16 cellular contexts compared by ENCODE assay signal in genomic region chr7:26181474-26182227, GRCh38. TPM values are rescaled to one million over a fixed set of nuclear protein-coding genes. Genes with fewer than 3 reads are reported as not detected.
DNase-seq lines count a peak whose midpoint lies in the region; ATAC-seq, FAIRE-seq and TF ChIP-seq lines count a peak whose summit lies in the region.
"Had no signal": no experiment of that assay in that cellular context is flagged by ENCODE, and none has a peak within 500 bp of the region (broad histone marks: within the 10 kb centered on the region; RNA-seq: fewer than 3 reads in every experiment).

No MANE protein-coding gene starts in this region.

- ATAC-seq in body of pancreas (no peak), HG03432 (IDR thresholded peaks at IDR 0.05; ENCODE audit: unreplicated experiment) (no peak)

- no peaks in the 10 kb centered on the region for H3K27me3 ChIP-seq in body of pancreas
- H3K27me3 ChIP-seq in small intestine (ENCODE audit: control insufficient read depth in 2 of 2, insufficient read depth in 2 of 2, low read length in 2 of 2) = no peaks in the 10 kb centered on the region
- H3K27me3 ChIP-seq: neural progenitor cell, transverse colon had no signal

- DNase-seq in activated naive CD4-positive, alpha-beta T cell treated with anti-CD3 and anti-CD28 coated beads, Interleukin-2, amount 10 ng/mL, durations not matched to agents 7 days and 5 days = no peak
- no peak for DNase-seq in activated naive CD4-positive, alpha-beta T cell (lab: John Stamatoyannopoulos, UW)
- peak; percentile 20 for DNase-seq in OCI-M1 (lab: John Stamatoyannopoulos, UW)
- no peak for DNase-seq in body of pancreas
- DNase-seq in small intestine = peak; percentile 2
- no peak for DNase-seq in HT-29 (ENCODE audit: low spot score)
- no peak for DNase-seq in NOMO-1 treated with dmso at 0.1 percent for 144 hours (lab: John Stamatoyannopoulos, UW; ENCODE audit: unreplicated experiment)
- DNase-seq: activated CD4-positive, alpha-beta T cell treated with anti-CD3 and anti-CD28 coated beads, Interleukin-2, amount 10 ng/mL, durations not matched to agents 7 days and 5 days; activated gamma-delta T cell treated with Interleukin-2 at 50 U/mL for 16 hours; effector memory CD4-positive, alpha-beta T cell; GF-D8; NCI-H82; stimulated activated CD4-positive, alpha-beta T cell treated with anti-CD3 and anti-CD28 coated beads, Interleukin-2, amount 100 ng/mL, for 24 hours; transverse colon had no signal

- H3K9me3 ChIP-seq in body of pancreas = no peaks in the 10 kb centered on the region
- H3K9me3 ChIP-seq in small intestine (ENCODE audit: control insufficient read depth, low read depth) = no peaks in the 10 kb centered on the region
- H3K9me3 ChIP-seq: transverse colon had no signal

- intact Hi-C loops in body of pancreas (cut with DNase I) = no loop called here

- peaks cover 40% of the 10 kb centered on the region for H3K36me3 Mint-ChIP-seq in activated naive CD4-positive, alpha-beta T cell treated with anti-CD3 and anti-CD28 coated beads, Interleukin-2, amount 10 ng/mL, durations not matched to agents 7 days and 5 days

- no peaks in the 10 kb centered on the region for H3K27me3 Mint-ChIP-seq in activated naive CD4-positive, alpha-beta T cell treated with anti-CD3 and anti-CD28 coated beads, Interleukin-2, amount 10 ng/mL, durations not matched to agents 7 days and 5 days
- H3K27me3 Mint-ChIP-seq: activated CD4-positive, alpha-beta T cell treated with anti-CD3 and anti-CD28 coated beads, Interleukin-2, amount 10 ng/mL, durations not matched to agents 7 days and 5 days had no signal

- H3K27ac ChIP-seq in body of pancreas (peak overlapping the region; percentile 20 to 77 (median 44)), small intestine (ENCODE audit: low read depth in 1 of 2, low read length in 1 of 2) (no peak overlapping the region)
- H3K27ac ChIP-seq: neural progenitor cell, transverse colon had no signal

- no peak for FAIRE-seq in small intestine (lab: Jason Lieb, UNC)

- H3K9me3 Mint-ChIP-seq in activated naive CD4-positive, alpha-beta T cell treated with anti-CD3 and anti-CD28 coated beads, Interleukin-2, amount 10 ng/mL, durations not matched to agents 7 days and 5 days = no peaks in the 10 kb centered on the region
- H3K9me3 Mint-ChIP-seq: activated CD4-positive, alpha-beta T cell treated with anti-CD3 and anti-CD28 coated beads, Interleukin-2, amount 10 ng/mL, durations not matched to agents 7 days and 5 days had no signal

- H3K36me3 ChIP-seq in body of pancreas (replicated peaks in 1 of 2; ENCODE audit: insufficient read depth in 1 of 2, low read depth in 2 of 2) = peaks cover 0 to 3% of the 10 kb centered on the region in 2 donors
- no peaks in the 10 kb centered on the region for H3K36me3 ChIP-seq in small intestine (ENCODE audit: control insufficient read depth in 2 of 2, insufficient read depth in 2 of 2, low read length in 2 of 2)
- H3K36me3 ChIP-seq: neural progenitor cell, transverse colon had no signal

- H3K4me1 ChIP-seq in body of pancreas (peaks cover 55% of the 10 kb centered on the region), small intestine (ENCODE audit: control insufficient read depth in 2 of 2, insufficient read depth in 1 of 2, low read depth in 1 of 2, low read length in 1 of 2) (no peaks in the 10 kb centered on the region)
- H3K4me1 ChIP-seq: neural progenitor cell, transverse colon had no signal

- H3K4me3 ChIP-seq in body of pancreas = no peak overlapping the region
- no peak overlapping the region for H3K4me3 ChIP-seq in small intestine (ENCODE audit: low read depth in 1 of 2, low read length in 2 of 2)
- H3K4me3 ChIP-seq: neural progenitor cell, transverse colon had no signal

- H3K4me3 Mint-ChIP-seq in activated naive CD4-positive, alpha-beta T cell treated with anti-CD3 and anti-CD28 coated beads, Interleukin-2, amount 10 ng/mL, durations not matched to agents 7 days and 5 days = no peak overlapping the region
- H3K4me3 Mint-ChIP-seq: activated CD4-positive, alpha-beta T cell treated with anti-CD3 and anti-CD28 coated beads, Interleukin-2, amount 10 ng/mL, durations not matched to agents 7 days and 5 days; neural progenitor cell had no signal

- WGBS in body of pancreas, 2 donors = 40 to 58% methylated on average over 3 of the region's 3 CpGs
- WGBS in small intestine, 3 donors = 83 to 89% (median 89%) methylated on average over 3 of the region's 3 CpGs

- CTCF ChIA-PET in activated naive CD4-positive, alpha-beta T cell treated with anti-CD3 and anti-CD28 coated beads, Interleukin-2, amount 10 ng/mL, durations not matched to agents 7 days and 5 days (lab: Charles Lee) = interaction anchor here (1.2 to 3.1 kb wide), 2 partner anchors 90 to 183 kb away, joined by 4 to 18 read pairs; no protein-coding TSS in a partner anchor

- peak overlapping the region; percentile 56 for H3K27ac Mint-ChIP-seq in activated naive CD4-positive, alpha-beta T cell treated with anti-CD3 and anti-CD28 coated beads, Interleukin-2, amount 10 ng/mL, durations not matched to agents 7 days and 5 days
- H3K27ac Mint-ChIP-seq: activated CD4-positive, alpha-beta T cell treated with anti-CD3 and anti-CD28 coated beads, Interleukin-2, amount 10 ng/mL, durations not matched to agents 7 days and 5 days; neural progenitor cell had no signal

- TF ChIP-seq POLR2A in body of pancreas (IDR thresholded peaks at IDR 0.05) = no peak

- no peak for TF ChIP-seq CTCF in body of pancreas (IDR thresholded peaks at IDR 0.05)

- H3K4me1 Mint-ChIP-seq in activated naive CD4-positive, alpha-beta T cell treated with anti-CD3 and anti-CD28 coated beads, Interleukin-2, amount 10 ng/mL, durations not matched to agents 7 days and 5 days = peaks cover 23% of the 10 kb centered on the region

RNA-seq across cellular contexts. Expression of gene HNRNPA2B1, which starts 18.9 kb away (rescaled TPM):
- 100 to 1,000 TPM; 158 to 306 TPM for total RNA-seq in body of pancreas
- polyA plus RNA-seq in small intestine = 1,000 to 10,000 TPM in 1 of 3 donors, 100 to 1,000 TPM in 2; 495 to 1,007 (median 600) TPM
- total RNA-seq in HT-29 (2014; rRNA removed; shearing (Covaris generic)) = 237 and 272 TPM in 2 replicates

RNA-seq across cellular contexts. Expression of gene CBX3, which starts 19.9 kb away (rescaled TPM):
- total RNA-seq in body of pancreas = 10 to 100 TPM; 34.2 to 63.3 TPM
- 100 to 1,000 TPM; 145 to 181 (median 177) TPM for polyA plus RNA-seq in small intestine
- 154 and 163 TPM in 2 replicates for total RNA-seq in HT-29 (2014; rRNA removed; shearing (Covaris generic))

RNA-seq across cellular contexts. Expression of gene NFE2L3, which starts 29.7 kb away (rescaled TPM):
- total RNA-seq in body of pancreas = 1 to 10 TPM; 4.9 to 6.6 TPM
- polyA plus RNA-seq in small intestine = 10 to 100 TPM in 1 of 3 donors, 1 to 10 TPM in 2; 1.8 to 12.5 (median 2.7) TPM
- 43.7 and 45.3 TPM in 2 replicates for total RNA-seq in HT-29 (2014; rRNA removed; shearing (Covaris generic))

Comparison
In these comparisons a context has a peak if more than half of its experiments do, and no peak if none do; other contexts are left out.
1. DNase-seq: peak in OCI-M1 (single experiment) and small intestine (single experiment); none in activated naive CD4-positive, alpha-beta T cell treated with anti-CD3 and anti-CD28 coated beads, Interleukin-2, amount 10 ng/mL, durations not matched to agents 7 days and 5 days (single experiment), activated naive CD4-positive, alpha-beta T cell (0 of 4), body of pancreas (0 of 4), HT-29 (single experiment) and NOMO-1 treated with dmso at 0.1 percent for 144 hours (single experiment).
2. H3K27ac ChIP-seq: peak in body of pancreas (4 of 4); none in small intestine (0 of 2).